20 cellular contexts compared by ENCODE assay signal in genomic region chr5:32304622-32305021, GRCh38. TPM values are rescaled to one million over a fixed set of nuclear protein-coding genes. Genes with fewer than 3 reads are reported as not detected.
A peak's percentile ranks its signal among the peaks of the same experiment; 100 is the strongest.
DNase-seq lines count a peak whose midpoint lies in the region; ATAC-seq and TF ChIP-seq lines count a peak whose summit lies in the region.
"Had no signal": no experiment of that assay in that cellular context is flagged by ENCODE, and none has a peak within 500 bp of the region (broad histone marks: within the 10 kb centered on the region; RNA-seq: fewer than 3 reads in every experiment).

No MANE protein-coding gene starts in this region.

- no peak overlapping the region for H3K27ac ChIP-seq in spleen
- H3K27ac ChIP-seq: breast epithelium, heart right ventricle had no signal

- WGBS in spleen, 5 donors = 36 to 54% (median 43%) methylated on average over 5 of the region's 5 CpGs

- TF ChIP-seq CTCF in spleen (IDR thresholded peaks at IDR 0.05 in 8 of 11, conservative IDR thresholded peaks at IDR 0.05 in 3 of 11) = no peak

- intact Hi-C loops in spleen (cut with DNase I; ENCODE audit: low total_unique reads) = no loop called here

- H3K4me1 ChIP-seq in spleen = peaks cover 5 to 97% (median 38%) of the 10 kb centered on the region in 6 donors
- H3K4me1 ChIP-seq: breast epithelium had no signal

- H3K4me1 Mint-ChIP-seq in activated CD4-positive, alpha-beta T cell treated with anti-CD3 and anti-CD28 coated beads, Interleukin-2, amount 10 ng/mL, durations not matched to agents 7 days and 5 days = peaks cover 37% of the 10 kb centered on the region
- peaks cover 51 to 78% of the 10 kb centered on the region in 2 donors for H3K4me1 Mint-ChIP-seq in effector memory CD8-positive, alpha-beta T cell (ENCODE audit: low read depth in 2 of 2)
- H3K4me1 Mint-ChIP-seq in stimulated activated memory B cell treated with anti-CD40 and anti-IgM and Interleukin-4, amounts not matched to agents 10 μg/mL and 1 μg/mL and 100 μg/mL, for 72 hours = peaks cover 78% of the 10 kb centered on the region

- no peak for DNase-seq in activated CD4-positive, alpha-beta T cell treated with anti-CD3 and anti-CD28 coated beads, Interleukin-2, amount 10 ng/mL, durations not matched to agents 7 days and 5 days
- no peak for DNase-seq in activated CD4-positive, alpha-beta T cell treated with anti-CD3 and anti-CD28 coated beads for 4 hours
- DNase-seq in NAMALWA (ENCODE audit: low spot score) = peak; percentile 54
- DNase-seq in effector memory CD8-positive, alpha-beta T cell = no peak
- DNase-seq in spleen = no peak
- DNase-seq: activated T-cell treated with anti-CD3 and anti-CD28 coated beads for 4 hours; dorsolateral prefrontal cortex; heart right ventricle; Karpas-422; midbrain; NCI-H187; NCI-H510A treated with DMSO at 0.1 percent for 48 hours; pancreas; stimulated activated naive CD4-positive, alpha-beta T cell treated with Interleukin-2 at 50 U/mL for 16 hours had no signal

- H3K36me3 ChIP-seq in spleen = peaks cover 0 to 10% (median 0%) of the 10 kb centered on the region in 6 donors
- H3K36me3 ChIP-seq: breast epithelium, pancreas had no signal

- H3K27me3 Mint-ChIP-seq in activated CD4-positive, alpha-beta T cell treated with anti-CD3 and anti-CD28 coated beads, Interleukin-2, amount 10 ng/mL, durations not matched to agents 7 days and 5 days = no peaks in the 10 kb centered on the region
- H3K27me3 Mint-ChIP-seq in effector memory CD8-positive, alpha-beta T cell = no peaks in the 10 kb centered on the region
- H3K27me3 Mint-ChIP-seq in stimulated activated memory B cell treated with anti-CD40 and anti-IgM and Interleukin-4, amounts not matched to agents 10 μg/mL and 1 μg/mL and 100 μg/mL, for 72 hours = no peaks in the 10 kb centered on the region

- no peaks in the 10 kb centered on the region for H3K9me3 Mint-ChIP-seq in activated CD4-positive, alpha-beta T cell treated with anti-CD3 and anti-CD28 coated beads, Interleukin-2, amount 10 ng/mL, durations not matched to agents 7 days and 5 days
- no peaks in the 10 kb centered on the region for H3K9me3 Mint-ChIP-seq in effector memory CD8-positive, alpha-beta T cell
- no peaks in the 10 kb centered on the region for H3K9me3 Mint-ChIP-seq in stimulated activated memory B cell treated with anti-CD40 and anti-IgM and Interleukin-4, amounts not matched to agents 10 μg/mL and 1 μg/mL and 100 μg/mL, for 72 hours

- CTCF ChIA-PET in activated CD4-positive, alpha-beta T cell treated with anti-CD3 and anti-CD28 coated beads, Interleukin-2, amount 10 ng/mL, durations not matched to agents 7 days and 5 days (lab: Charles Lee) = interaction anchor here (2.1 kb wide), 1 partner anchor 10 kb away, joined by 8 read pairs; no protein-coding TSS in a partner anchor

- no peak overlapping the region for H3K4me3 Mint-ChIP-seq in activated CD4-positive, alpha-beta T cell treated with anti-CD3 and anti-CD28 coated beads, Interleukin-2, amount 10 ng/mL, durations not matched to agents 7 days and 5 days
- H3K4me3 Mint-ChIP-seq in effector memory CD8-positive, alpha-beta T cell = no peak overlapping the region
- H3K4me3 Mint-ChIP-seq in stimulated activated memory B cell treated with anti-CD40 and anti-IgM and Interleukin-4, amounts not matched to agents 10 μg/mL and 1 μg/mL and 100 μg/mL, for 72 hours = no peak overlapping the region

- peak overlapping the region; percentile 3 for H3K27ac Mint-ChIP-seq in activated CD4-positive, alpha-beta T cell treated with anti-CD3 and anti-CD28 coated beads, Interleukin-2, amount 10 ng/mL, durations not matched to agents 7 days and 5 days
- peak overlapping the region; percentile 20 to 73 for H3K27ac Mint-ChIP-seq in effector memory CD8-positive, alpha-beta T cell
- peak overlapping the region; percentile 5 for H3K27ac Mint-ChIP-seq in stimulated activated memory B cell treated with anti-CD40 and anti-IgM and Interleukin-4, amounts not matched to agents 10 μg/mL and 1 μg/mL and 100 μg/mL, for 72 hours

- no peak overlapping the region for H3K4me3 ChIP-seq in spleen
- H3K4me3 ChIP-seq: breast epithelium, dorsolateral prefrontal cortex, heart right ventricle, pancreas, smooth muscle cell had no signal

- no peaks in the 10 kb centered on the region for H3K9me3 ChIP-seq in spleen
- H3K9me3 ChIP-seq: breast epithelium, heart right ventricle, pancreas had no signal

- no peak for ATAC-seq in effector memory CD8-positive, alpha-beta T cell (replicated peaks)
- no peak for ATAC-seq in stimulated activated memory B cell treated with anti-CD40 and anti-IgM and Interleukin-4, amounts not matched to agents 10 μg/mL and 1 μg/mL and 100 μg/mL, for 72 hours
- no peak for ATAC-seq in activated CD4-positive, CD25-positive, alpha-beta regulatory T cell treated with anti-CD3 and anti-CD28 coated beads, Interleukin-2, amount 50 U/mL, for 24 hours
- ATAC-seq in GM18868 (IDR thresholded peaks at IDR 0.05; ENCODE audit: unreplicated experiment) = no peak
- ATAC-seq: Panc1, pancreas had no signal

- POLR2A ChIA-PET in activated CD4-positive, alpha-beta T cell treated with anti-CD3 and anti-CD28 coated beads, Interleukin-2, amount 10 ng/mL, durations not matched to agents 7 days and 5 days (lab: Charles Lee) = no interaction called here

- TF ChIP-seq POLR2A in spleen (IDR thresholded peaks at IDR 0.05) = no peak

- peaks cover 28% of the 10 kb centered on the region for H3K36me3 Mint-ChIP-seq in activated CD4-positive, alpha-beta T cell treated with anti-CD3 and anti-CD28 coated beads, Interleukin-2, amount 10 ng/mL, durations not matched to agents 7 days and 5 days (ENCODE audit: low read depth)
- H3K36me3 Mint-ChIP-seq in effector memory CD8-positive, alpha-beta T cell (ENCODE audit: insufficient read depth) = peaks cover 16% of the 10 kb centered on the region
- H3K36me3 Mint-ChIP-seq in stimulated activated memory B cell treated with anti-CD40 and anti-IgM and Interleukin-4, amounts not matched to agents 10 μg/mL and 1 μg/mL and 100 μg/mL, for 72 hours = peaks cover 31% of the 10 kb centered on the region

- H3K27me3 ChIP-seq in spleen (replicated peaks in 1 of 7) = no peaks in the 10 kb centered on the region
- H3K27me3 ChIP-seq: breast epithelium, dorsolateral prefrontal cortex, heart right ventricle, pancreas had no signal

RNA-seq across cellular contexts. Expression of gene MTMR12, which starts 8.1 kb away (rescaled TPM):
- 10 to 100 TPM; 24.3 to 29.1 TPM for total RNA-seq in activated CD4-positive, alpha-beta T cell treated with anti-CD3 and anti-CD28 coated beads, Interleukin-2, amount 10 ng/mL, durations not matched to agents 7 days and 5 days
- total RNA-seq in spleen = 10 to 100 TPM; 26.3 to 42.2 (median 30.7) TPM
- polyA plus RNA-seq in spleen = 1 to 10 TPM; 6.8 to 8.4 (median 7.8) TPM
